Comparison of ENCODE assay signal across 1 cellular context in the genomic region with DNA sequence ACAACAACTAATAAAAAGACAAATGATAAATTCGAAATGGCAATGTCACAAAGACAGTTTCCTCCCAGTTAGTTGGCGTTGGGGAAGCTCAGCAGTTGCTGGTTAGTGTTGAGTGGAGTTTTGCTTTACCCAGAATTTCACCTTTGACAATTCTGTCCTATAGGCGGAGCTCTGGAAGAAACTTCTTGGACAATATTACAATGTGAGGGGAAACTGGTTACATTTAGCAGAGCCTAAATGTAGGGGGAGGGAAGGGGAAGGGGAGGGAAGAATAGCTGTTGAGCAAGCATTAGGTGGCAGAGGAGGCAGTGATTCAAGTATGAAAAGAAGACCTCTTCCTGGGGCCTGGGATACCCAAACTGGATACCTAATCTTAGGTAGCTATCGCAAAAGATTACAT.
TF ChIP-seq lines count a peak whose summit lies in the region.

No MANE protein-coding gene starts in this region.

TF ChIP-seq in GM23338, 12 proteins besides CTCF, POLR2A, EP300 and RAD21:
- no peak for TF ChIP-seq EZH2 (IDR thresholded peaks at IDR 0.05; ENCODE audit: low read depth, unreplicated experiment)
- no peak for TF ChIP-seq POLR2AphosphoS5 (IDR thresholded peaks at IDR 0.05; ENCODE audit: low read depth)
- TF ChIP-seq STAT1 (IDR thresholded peaks at IDR 0.05; ENCODE audit: unreplicated experiment): no peak
- TF ChIP-seq ZNF114 (CRISPR knock-in tag; IDR thresholded peaks at IDR 0.05): no peak
- TF ChIP-seq, protein P1, sequence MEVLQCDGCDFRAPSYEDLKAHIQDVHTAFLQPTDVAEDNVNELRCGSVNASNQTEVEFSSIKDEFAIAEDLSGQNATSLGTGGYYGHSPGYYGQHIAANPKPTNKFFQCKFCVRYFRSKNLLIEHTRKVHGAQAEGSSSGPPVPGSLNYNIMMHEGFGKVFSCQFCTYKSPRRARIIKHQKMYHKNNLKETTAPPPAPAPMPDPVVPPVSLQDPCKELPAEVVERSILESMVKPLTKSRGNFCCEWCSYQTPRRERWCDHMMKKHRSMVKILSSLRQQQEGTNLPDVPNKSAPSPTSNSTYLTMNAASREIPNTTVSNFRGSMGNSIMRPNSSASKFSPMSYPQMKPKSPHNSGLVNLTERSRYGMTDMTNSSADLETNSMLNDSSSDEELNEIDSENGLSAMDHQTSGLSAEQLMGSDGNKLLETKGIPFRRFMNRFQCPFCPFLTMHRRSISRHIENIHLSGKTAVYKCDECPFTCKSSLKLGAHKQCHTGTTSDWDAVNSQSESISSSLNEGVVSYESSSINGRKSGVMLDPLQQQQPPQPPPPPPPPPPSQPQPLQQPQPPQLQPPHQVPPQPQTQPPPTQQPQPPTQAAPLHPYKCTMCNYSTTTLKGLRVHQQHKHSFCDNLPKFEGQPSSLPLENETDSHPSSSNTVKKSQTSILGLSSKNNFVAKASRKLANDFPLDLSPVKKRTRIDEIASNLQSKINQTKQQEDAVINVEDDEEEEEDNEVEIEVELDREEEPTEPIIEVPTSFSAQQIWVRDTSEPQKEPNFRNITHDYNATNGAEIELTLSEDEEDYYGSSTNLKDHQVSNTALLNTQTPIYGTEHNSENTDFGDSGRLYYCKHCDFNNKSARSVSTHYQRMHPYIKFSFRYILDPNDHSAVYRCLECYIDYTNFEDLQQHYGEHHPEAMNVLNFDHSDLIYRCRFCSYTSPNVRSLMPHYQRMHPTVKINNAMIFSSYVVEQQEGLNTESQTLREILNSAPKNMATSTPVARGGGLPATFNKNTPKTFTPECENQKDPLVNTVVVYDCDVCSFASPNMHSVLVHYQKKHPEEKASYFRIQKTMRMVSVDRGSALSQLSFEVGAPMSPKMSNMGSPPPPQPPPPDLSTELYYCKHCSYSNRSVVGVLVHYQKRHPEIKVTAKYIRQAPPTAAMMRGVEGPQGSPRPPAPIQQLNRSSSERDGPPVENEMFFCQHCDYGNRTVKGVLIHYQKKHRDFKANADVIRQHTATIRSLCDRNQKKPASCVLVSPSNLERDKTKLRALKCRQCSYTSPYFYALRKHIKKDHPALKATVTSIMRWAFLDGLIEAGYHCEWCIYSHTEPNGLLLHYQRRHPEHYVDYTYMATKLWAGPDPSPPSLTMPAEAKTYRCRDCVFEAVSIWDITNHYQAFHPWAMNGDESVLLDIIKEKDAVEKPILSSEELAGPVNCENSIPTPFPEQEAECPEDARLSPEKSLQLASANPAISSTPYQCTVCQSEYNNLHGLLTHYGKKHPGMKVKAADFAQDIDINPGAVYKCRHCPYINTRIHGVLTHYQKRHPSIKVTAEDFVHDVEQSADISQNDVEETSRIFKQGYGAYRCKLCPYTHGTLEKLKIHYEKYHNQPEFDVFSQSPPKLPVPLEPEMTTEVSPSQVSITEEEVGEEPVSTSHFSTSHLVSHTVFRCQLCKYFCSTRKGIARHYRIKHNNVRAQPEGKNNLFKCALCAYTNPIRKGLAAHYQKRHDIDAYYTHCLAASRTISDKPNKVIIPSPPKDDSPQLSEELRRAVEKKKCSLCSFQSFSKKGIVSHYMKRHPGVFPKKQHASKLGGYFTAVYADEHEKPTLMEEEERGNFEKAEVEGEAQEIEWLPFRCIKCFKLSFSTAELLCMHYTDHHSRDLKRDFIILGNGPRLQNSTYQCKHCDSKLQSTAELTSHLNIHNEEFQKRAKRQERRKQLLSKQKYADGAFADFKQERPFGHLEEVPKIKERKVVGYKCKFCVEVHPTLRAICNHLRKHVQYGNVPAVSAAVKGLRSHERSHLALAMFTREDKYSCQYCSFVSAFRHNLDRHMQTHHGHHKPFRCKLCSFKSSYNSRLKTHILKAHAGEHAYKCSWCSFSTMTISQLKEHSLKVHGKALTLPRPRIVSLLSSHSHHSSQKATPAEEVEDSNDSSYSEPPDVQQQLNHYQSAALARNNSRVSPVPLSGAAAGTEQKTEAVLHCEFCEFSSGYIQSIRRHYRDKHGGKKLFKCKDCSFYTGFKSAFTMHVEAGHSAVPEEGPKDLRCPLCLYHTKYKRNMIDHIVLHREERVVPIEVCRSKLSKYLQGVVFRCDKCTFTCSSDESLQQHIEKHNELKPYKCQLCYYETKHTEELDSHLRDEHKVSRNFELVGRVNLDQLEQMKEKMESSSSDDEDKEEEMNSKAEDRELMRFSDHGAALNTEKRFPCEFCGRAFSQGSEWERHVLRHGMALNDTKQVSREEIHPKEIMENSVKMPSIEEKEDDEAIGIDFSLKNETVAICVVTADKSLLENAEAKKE (CRISPR knock-in tag; IDR thresholded peaks at IDR 0.05): no peak
- no peak for TF ChIP-seq CREB1 (CRISPR knock-in tag; IDR thresholded peaks at IDR 0.05; ENCODE audit: low read depth)
- TF ChIP-seq NANOG (IDR thresholded peaks at IDR 0.05; ENCODE audit: borderline replicate concordance): no peak
- TF ChIP-seq ZNF331 (CRISPR knock-in tag; IDR thresholded peaks at IDR 0.05; ENCODE audit: low read depth): no peak
